In genomic region chr9:111349766-111350165, GRCh38 we compare ENCODE assay signal across 1 cellular context.
TF ChIP-seq lines count a peak whose summit lies in the region.

No MANE protein-coding gene starts in this region.

TF ChIP-seq in HepG2, 621 proteins besides CTCF, POLR2A, EP300 and RAD21 (continued from another document and continues in another):
- TF ChIP-seq ZNF83 (CRISPR knock-in tag; IDR thresholded peaks at IDR 0.05; ENCODE audit: borderline replicate concordance) (no peak), THAP11 (CRISPR knock-in tag; IDR thresholded peaks at IDR 0.05) (peak; percentile 58), ZNF260 (CRISPR knock-in tag; IDR thresholded peaks at IDR 0.05; ENCODE audit: borderline replicate concordance, low read depth) (no peak), RXRB (CRISPR knock-in tag; IDR thresholded peaks at IDR 0.05; ENCODE audit: borderline replicate concordance) (peak; percentile 92), ARNTL (CRISPR knock-in tag; IDR thresholded peaks at IDR 0.05) (no peak), ZBTB38 (CRISPR knock-in tag; IDR thresholded peaks at IDR 0.05) (no peak), ZKSCAN8 (CRISPR knock-in tag; IDR thresholded peaks at IDR 0.05; ENCODE audit: borderline replicate concordance) (0 out of 2 replicates have a peak, but pooled peaks have one; percentile 28), PHF21A (CRISPR knock-in tag; IDR thresholded peaks at IDR 0.05) (no peak), HNF4A (CRISPR knock-in tag; IDR thresholded peaks at IDR 0.05) (peak; percentile 82), MEIS2 (CRISPR knock-in tag; IDR thresholded peaks at IDR 0.05) (no peak), HMG20A (CRISPR knock-in tag; IDR thresholded peaks at IDR 0.05; ENCODE audit: borderline replicate concordance) (peak; percentile 100), TCF7L2 (IDR thresholded peaks at IDR 0.05; ENCODE audit: low read depth, low read length) (no peak), ZNF280B (CRISPR knock-in tag; IDR thresholded peaks at IDR 0.05; ENCODE audit: borderline replicate concordance) (no peak), PHF5A (CRISPR knock-in tag; IDR thresholded peaks at IDR 0.05; ENCODE audit: low read depth, unreplicated experiment) (no peak), ELK4 (CRISPR knock-in tag; IDR thresholded peaks at IDR 0.05; ENCODE audit: borderline replicate concordance) (no peak), ZNF12 (CRISPR knock-in tag; IDR thresholded peaks at IDR 0.05) (no peak), NFE2 (CRISPR knock-in tag; IDR thresholded peaks at IDR 0.05) (no peak), RXRA (CRISPR knock-in tag; IDR thresholded peaks at IDR 0.05) (no peak), CHD4 (IDR thresholded peaks at IDR 0.05; ENCODE audit: borderline replicate concordance, low read length) (no peak), ZKSCAN5 (CRISPR knock-in tag; IDR thresholded peaks at IDR 0.05) (no peak), ZNF180 (CRISPR knock-in tag; IDR thresholded peaks at IDR 0.05; ENCODE audit: borderline replicate concordance, low read depth) (no peak), KDM2A (CRISPR knock-in tag; IDR thresholded peaks at IDR 0.05; ENCODE audit: borderline replicate concordance, low read depth) (no peak), FOXA1 (IDR thresholded peaks at IDR 0.05) (peak; percentile 99), FOXA1 (CRISPR knock-in tag; IDR thresholded peaks at IDR 0.05) (peak; percentile 93), ZNF556 (CRISPR knock-in tag; IDR thresholded peaks at IDR 0.05; ENCODE audit: borderline replicate concordance) (no peak), ELF1 (CRISPR knock-in tag; IDR thresholded peaks at IDR 0.05) (no peak), IKZF5 (CRISPR knock-in tag; IDR thresholded peaks at IDR 0.05) (no peak; the same call in 1 of the 2 replicates), NR2C2 (CRISPR knock-in tag; IDR thresholded peaks at IDR 0.05; ENCODE audit: borderline replicate concordance) (peak; percentile 27; the same call in 1 of the 2 replicates), TFAP4 (IDR thresholded peaks at IDR 0.05; ENCODE audit: borderline replicate concordance, low read depth) (peak; percentile 6; the same call in 1 of the 2 replicates), CENPT (CRISPR knock-in tag; IDR thresholded peaks at IDR 0.05; ENCODE audit: low read depth) (no peak), MIER3 (CRISPR knock-in tag; IDR thresholded peaks at IDR 0.05; ENCODE audit: borderline replicate concordance) (peak; percentile 66; the same call in 1 of the 2 replicates), HNF4G (IDR thresholded peaks at IDR 0.05; ENCODE audit: borderline replicate concordance, low read depth, low read length) (peak; percentile 60; the same call in 1 of the 2 replicates), HNF4G (CRISPR knock-in tag; IDR thresholded peaks at IDR 0.05; ENCODE audit: borderline replicate concordance, low read depth) (no peak), ZNF788 (CRISPR knock-in tag; IDR thresholded peaks at IDR 0.05; ENCODE audit: borderline replicate concordance) (no peak), ARHGAP35 (CRISPR knock-in tag; IDR thresholded peaks at IDR 0.05; ENCODE audit: borderline replicate concordance) (no peak), ZNF142 (CRISPR knock-in tag; IDR thresholded peaks at IDR 0.05) (no peak), MTA3 (CRISPR knock-in tag; IDR thresholded peaks at IDR 0.05) (no peak), TAF1 (CRISPR knock-in tag; IDR thresholded peaks at IDR 0.05) (no peak), ZNF224 (CRISPR knock-in tag; IDR thresholded peaks at IDR 0.05) (no peak), TGIF2 (CRISPR knock-in tag; IDR thresholded peaks at IDR 0.05) (no peak), ZNF264 (CRISPR knock-in tag; IDR thresholded peaks at IDR 0.05) (no peak), ZNF232 (CRISPR knock-in tag; IDR thresholded peaks at IDR 0.05; ENCODE audit: borderline replicate concordance) (no peak), ZNF652 (CRISPR knock-in tag; IDR thresholded peaks at IDR 0.05; ENCODE audit: borderline replicate concordance, low read depth) (0 out of 2 replicates have a peak, but pooled peaks have one; percentile 31), CHCHD3 (CRISPR knock-in tag; IDR thresholded peaks at IDR 0.05) (no peak), MBD4 (IDR thresholded peaks at IDR 0.05; ENCODE audit: borderline replicate concordance, low read length) (peak; percentile 58; the same call in 1 of the 2 replicates), SMARCE1 (IDR thresholded peaks at IDR 0.05; ENCODE audit: borderline replicate concordance) (0 out of 2 replicates have a peak, but pooled peaks have one; percentile 54), TCF7 (IDR thresholded peaks at IDR 0.05; ENCODE audit: low read depth) (peak; percentile 66; the same call in 1 of the 2 replicates), KDM1A (CRISPR knock-in tag; IDR thresholded peaks at IDR 0.05) (peak; percentile 30; the same call in 1 of the 2 replicates)
- TF ChIP-seq, protein P1, sequence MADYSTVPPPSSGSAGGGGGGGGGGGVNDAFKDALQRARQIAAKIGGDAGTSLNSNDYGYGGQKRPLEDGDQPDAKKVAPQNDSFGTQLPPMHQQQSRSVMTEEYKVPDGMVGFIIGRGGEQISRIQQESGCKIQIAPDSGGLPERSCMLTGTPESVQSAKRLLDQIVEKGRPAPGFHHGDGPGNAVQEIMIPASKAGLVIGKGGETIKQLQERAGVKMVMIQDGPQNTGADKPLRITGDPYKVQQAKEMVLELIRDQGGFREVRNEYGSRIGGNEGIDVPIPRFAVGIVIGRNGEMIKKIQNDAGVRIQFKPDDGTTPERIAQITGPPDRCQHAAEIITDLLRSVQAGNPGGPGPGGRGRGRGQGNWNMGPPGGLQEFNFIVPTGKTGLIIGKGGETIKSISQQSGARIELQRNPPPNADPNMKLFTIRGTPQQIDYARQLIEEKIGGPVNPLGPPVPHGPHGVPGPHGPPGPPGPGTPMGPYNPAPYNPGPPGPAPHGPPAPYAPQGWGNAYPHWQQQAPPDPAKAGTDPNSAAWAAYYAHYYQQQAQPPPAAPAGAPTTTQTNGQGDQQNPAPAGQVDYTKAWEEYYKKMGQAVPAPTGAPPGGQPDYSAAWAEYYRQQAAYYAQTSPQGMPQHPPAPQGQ (CRISPR knock-in tag; IDR thresholded peaks at IDR 0.05; ENCODE audit: borderline replicate concordance): no peak
- TF ChIP-seq, protein P2, sequence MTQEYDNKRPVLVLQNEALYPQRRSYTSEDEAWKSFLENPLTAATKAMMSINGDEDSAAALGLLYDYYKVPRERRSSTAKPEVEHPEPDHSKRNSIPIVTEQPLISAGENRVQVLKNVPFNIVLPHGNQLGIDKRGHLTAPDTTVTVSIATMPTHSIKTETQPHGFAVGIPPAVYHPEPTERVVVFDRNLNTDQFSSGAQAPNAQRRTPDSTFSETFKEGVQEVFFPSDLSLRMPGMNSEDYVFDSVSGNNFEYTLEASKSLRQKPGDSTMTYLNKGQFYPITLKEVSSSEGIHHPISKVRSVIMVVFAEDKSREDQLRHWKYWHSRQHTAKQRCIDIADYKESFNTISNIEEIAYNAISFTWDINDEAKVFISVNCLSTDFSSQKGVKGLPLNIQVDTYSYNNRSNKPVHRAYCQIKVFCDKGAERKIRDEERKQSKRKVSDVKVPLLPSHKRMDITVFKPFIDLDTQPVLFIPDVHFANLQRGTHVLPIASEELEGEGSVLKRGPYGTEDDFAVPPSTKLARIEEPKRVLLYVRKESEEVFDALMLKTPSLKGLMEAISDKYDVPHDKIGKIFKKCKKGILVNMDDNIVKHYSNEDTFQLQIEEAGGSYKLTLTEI (CRISPR knock-in tag; conservative IDR thresholded peaks at IDR 0.05): no peak
- TF ChIP-seq, protein P3, sequence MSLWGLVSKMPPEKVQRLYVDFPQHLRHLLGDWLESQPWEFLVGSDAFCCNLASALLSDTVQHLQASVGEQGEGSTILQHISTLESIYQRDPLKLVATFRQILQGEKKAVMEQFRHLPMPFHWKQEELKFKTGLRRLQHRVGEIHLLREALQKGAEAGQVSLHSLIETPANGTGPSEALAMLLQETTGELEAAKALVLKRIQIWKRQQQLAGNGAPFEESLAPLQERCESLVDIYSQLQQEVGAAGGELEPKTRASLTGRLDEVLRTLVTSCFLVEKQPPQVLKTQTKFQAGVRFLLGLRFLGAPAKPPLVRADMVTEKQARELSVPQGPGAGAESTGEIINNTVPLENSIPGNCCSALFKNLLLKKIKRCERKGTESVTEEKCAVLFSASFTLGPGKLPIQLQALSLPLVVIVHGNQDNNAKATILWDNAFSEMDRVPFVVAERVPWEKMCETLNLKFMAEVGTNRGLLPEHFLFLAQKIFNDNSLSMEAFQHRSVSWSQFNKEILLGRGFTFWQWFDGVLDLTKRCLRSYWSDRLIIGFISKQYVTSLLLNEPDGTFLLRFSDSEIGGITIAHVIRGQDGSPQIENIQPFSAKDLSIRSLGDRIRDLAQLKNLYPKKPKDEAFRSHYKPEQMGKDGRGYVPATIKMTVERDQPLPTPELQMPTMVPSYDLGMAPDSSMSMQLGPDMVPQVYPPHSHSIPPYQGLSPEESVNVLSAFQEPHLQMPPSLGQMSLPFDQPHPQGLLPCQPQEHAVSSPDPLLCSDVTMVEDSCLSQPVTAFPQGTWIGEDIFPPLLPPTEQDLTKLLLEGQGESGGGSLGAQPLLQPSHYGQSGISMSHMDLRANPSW (CRISPR knock-in tag; IDR thresholded peaks at IDR 0.05; ENCODE audit: borderline replicate concordance): no peak
